1 cellular context compared by ENCODE assay signal in genomic region chr11:2837651-2838050, GRCh38.
TF ChIP-seq lines count a peak whose summit lies in the region.

No MANE protein-coding gene starts in this region.

TF ChIP-seq in GM23338, 12 proteins besides CTCF, POLR2A, EP300 and RAD21:
- TF ChIP-seq ZNF462 (CRISPR knock-in tag; IDR thresholded peaks at IDR 0.05) = no peak
- TF ChIP-seq ZNF331 (CRISPR knock-in tag; IDR thresholded peaks at IDR 0.05; ENCODE audit: low read depth) = no peak
- TF ChIP-seq POLR2AphosphoS5 (IDR thresholded peaks at IDR 0.05; ENCODE audit: low read depth) = no peak
- TF ChIP-seq STAT1 (IDR thresholded peaks at IDR 0.05; ENCODE audit: unreplicated experiment) = no peak
- TF ChIP-seq, protein P1, sequence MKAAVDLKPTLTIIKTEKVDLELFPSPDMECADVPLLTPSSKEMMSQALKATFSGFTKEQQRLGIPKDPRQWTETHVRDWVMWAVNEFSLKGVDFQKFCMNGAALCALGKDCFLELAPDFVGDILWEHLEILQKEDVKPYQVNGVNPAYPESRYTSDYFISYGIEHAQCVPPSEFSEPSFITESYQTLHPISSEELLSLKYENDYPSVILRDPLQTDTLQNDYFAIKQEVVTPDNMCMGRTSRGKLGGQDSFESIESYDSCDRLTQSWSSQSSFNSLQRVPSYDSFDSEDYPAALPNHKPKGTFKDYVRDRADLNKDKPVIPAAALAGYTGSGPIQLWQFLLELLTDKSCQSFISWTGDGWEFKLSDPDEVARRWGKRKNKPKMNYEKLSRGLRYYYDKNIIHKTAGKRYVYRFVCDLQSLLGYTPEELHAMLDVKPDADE (IDR thresholded peaks at IDR 0.05) = no peak
- TF ChIP-seq JUNB (IDR thresholded peaks at IDR 0.05; ENCODE audit: unreplicated experiment) = no peak
- TF ChIP-seq REST (IDR thresholded peaks at IDR 0.05; ENCODE audit: unreplicated experiment) = no peak
- TF ChIP-seq NANOG (IDR thresholded peaks at IDR 0.05; ENCODE audit: borderline replicate concordance) = no peak
